In the genomic region with DNA sequence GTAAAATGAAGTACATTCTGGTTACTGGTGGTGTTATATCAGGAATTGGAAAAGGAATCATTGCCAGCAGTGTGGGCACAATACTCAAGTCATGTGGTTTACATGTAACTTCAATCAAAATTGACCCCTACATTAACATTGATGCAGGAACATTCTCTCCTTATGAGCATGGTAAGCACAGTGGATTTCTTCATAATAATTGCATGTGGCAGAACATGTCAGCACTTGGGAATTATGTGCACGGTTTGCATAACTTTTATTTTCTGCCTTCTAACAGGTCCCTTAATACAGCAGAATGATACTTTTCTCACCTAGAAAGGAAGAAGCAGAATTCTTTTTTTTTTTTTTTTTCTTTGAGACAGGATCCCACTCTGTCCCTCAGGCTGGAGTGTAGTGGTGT, we compare ENCODE assay signal across 14 cellular contexts. TPM values are rescaled to one million over a fixed set of nuclear protein-coding genes. Genes with fewer than 3 reads are reported as not detected.
A peak's percentile ranks its signal among the peaks of the same experiment; 100 is the strongest.
DNase-seq lines count a peak whose midpoint lies in the region; ATAC-seq, FAIRE-seq and TF ChIP-seq lines count a peak whose summit lies in the region.
"Had no signal": no experiment of that assay in that cellular context is flagged by ENCODE, and none has a peak within 500 bp of the region (broad histone marks: within the 10 kb centered on the region; RNA-seq: fewer than 3 reads in every experiment).

No MANE protein-coding gene starts in this region.

- H3K9ac ChIP-seq in keratinocyte (ENCODE audit: control insufficient read depth, extremely low read depth, insufficient read depth, low read length) (no peak overlapping the region), Karpas-422 (ENCODE audit: low read length) (no peak overlapping the region)

- H3K27me3 ChIP-seq in keratinocyte (ENCODE audit: control insufficient read depth, extremely low read depth, insufficient read depth, low read length) (no peaks in the 10 kb centered on the region), uterus (no peaks in the 10 kb centered on the region), Karpas-422 (ENCODE audit: low read length) (no peaks in the 10 kb centered on the region)

- peak overlapping the region; percentile 7 for H3K27ac Mint-ChIP-seq in activated T-cell treated with anti-CD3 and anti-CD28 coated beads, Interleukin-2, amount 50 U/mL, for 72 hours
- peak overlapping the region; percentile 89 for H3K27ac Mint-ChIP-seq in activated T-helper 17 cell treated with anti-CD3 and anti-CD28 coated beads, Interleukin-2, amount 50 U/mL, for 72 hours
- H3K27ac Mint-ChIP-seq: nephron progenitor cell had no signal

- intact Hi-C loops in uterus (cut with DNase I; ENCODE audit: low total_unique reads) = no loop called here
- intact Hi-C loops in sciatic nerve (cut with DNase I) = no loop called here

- H3K36me3 ChIP-seq in keratinocyte (ENCODE audit: control insufficient read depth in 2 of 2, extremely low read depth in 1 of 2, insufficient read depth in 2 of 2, low read length in 2 of 2) = peaks cover 28 to 57% of the 10 kb centered on the region in 2 experiments
- H3K36me3 ChIP-seq in uterus = no peaks in the 10 kb centered on the region
- peaks cover 65% of the 10 kb centered on the region for H3K36me3 ChIP-seq in Karpas-422 (ENCODE audit: insufficient read depth, low read length)

- no peaks in the 10 kb centered on the region for H3K9me1 ChIP-seq in keratinocyte (ENCODE audit: control insufficient read depth, extremely low read depth, insufficient read depth, low read length)

- H3K9me2 ChIP-seq in Karpas-422 (replicated peaks; ENCODE audit: insufficient read depth, low read length) = no peaks in the 10 kb centered on the region

- H3K9me3 Mint-ChIP-seq in activated T-cell treated with anti-CD3 and anti-CD28 coated beads, Interleukin-2, amount 50 U/mL, for 72 hours = no peaks in the 10 kb centered on the region
- H3K9me3 Mint-ChIP-seq in activated T-helper 17 cell treated with anti-CD3 and anti-CD28 coated beads, Interleukin-2, amount 50 U/mL, for 72 hours = no peaks in the 10 kb centered on the region
- H3K9me3 Mint-ChIP-seq: nephron progenitor cell had no signal

- H3K4me3 ChIP-seq in keratinocyte (ENCODE audit: control insufficient read depth in 2 of 3, extremely low read depth in 1 of 3, insufficient read depth in 2 of 3, low read depth in 1 of 3, low read length in 3 of 3) (no peak overlapping the region), uterus (no peak overlapping the region), Karpas-422 (ENCODE audit: low read length) (no peak overlapping the region)

- H2AFZ ChIP-seq in keratinocyte (ENCODE audit: control insufficient read depth, low read length) (no peak overlapping the region), Karpas-422 (ENCODE audit: low read length) (no peak overlapping the region)

- no peaks in the 10 kb centered on the region for H3K27me3 Mint-ChIP-seq in activated T-cell treated with anti-CD3 and anti-CD28 coated beads, Interleukin-2, amount 50 U/mL, for 72 hours (ENCODE audit: low read depth)
- no peaks in the 10 kb centered on the region for H3K27me3 Mint-ChIP-seq in activated T-helper 17 cell treated with anti-CD3 and anti-CD28 coated beads, Interleukin-2, amount 50 U/mL, for 72 hours

- H3K9me3 ChIP-seq in keratinocyte (ENCODE audit: control insufficient read depth, low read depth, low read length) (no peaks in the 10 kb centered on the region), uterus (no peaks in the 10 kb centered on the region), Karpas-422 (ENCODE audit: low read length) (no peaks in the 10 kb centered on the region)

- TF ChIP-seq POLR2A in uterus (IDR thresholded peaks at IDR 0.05) = no peak

- TF ChIP-seq CTCF in keratinocyte (optimal IDR thresholded peaks at IDR 0.05 in 1 of 3, IDR thresholded peaks at IDR 0.05 in 1 of 3, conservative IDR thresholded peaks at IDR 0.05 in 1 of 3; ENCODE audit: extremely low read depth in 1 of 3, insufficient read depth in 2 of 3, low read length in 3 of 3) = no peak
- no peak for TF ChIP-seq CTCF in uterus (IDR thresholded peaks at IDR 0.05)

- no peak for ATAC-seq in activated T-cell treated with anti-CD3 and anti-CD28 coated beads, Interleukin-2, amount 50 U/mL, for 72 hours (replicated peaks in 1 of 2)
- no peak for ATAC-seq in activated T-helper 17 cell treated with anti-CD3 and anti-CD28 coated beads, Interleukin-2, amount 50 U/mL, for 72 hours (replicated peaks)
- no peak for ATAC-seq in sciatic nerve

- DNase-seq in activated T-cell treated with anti-CD3 and anti-CD28 coated beads, Interleukin-2, amount 50 U/mL, for 72 hours = no peak
- DNase-seq in activated T-cell treated with anti-CD3 and anti-CD28 coated beads for 4 hours = no peak
- no peak for DNase-seq in keratinocyte (ENCODE audit: low read depth, low spot score)
- no peak for DNase-seq in uterus
- DNase-seq in epidermal melanocyte (ENCODE audit: insufficient read length, low spot score) = no peak
- DNase-seq in sciatic nerve (ENCODE audit: low spot score) = no peak
- DNase-seq in Karpas-422 = no peak
- DNase-seq: COR-L47, NCI-H187 treated with DMSO at 0.1 percent for 48 hours, nephron progenitor cell had no signal

- no peak for FAIRE-seq in keratinocyte (lab: Jason Lieb, UNC)
- FAIRE-seq: GM12892, H54 had no signal

- peaks cover 67% of the 10 kb centered on the region for H3K4me1 Mint-ChIP-seq in activated T-cell treated with anti-CD3 and anti-CD28 coated beads, Interleukin-2, amount 50 U/mL, for 72 hours (ENCODE audit: low read depth)
- H3K4me1 Mint-ChIP-seq in activated T-helper 17 cell treated with anti-CD3 and anti-CD28 coated beads, Interleukin-2, amount 50 U/mL, for 72 hours = peaks cover 33% of the 10 kb centered on the region

- H3K4me2 ChIP-seq in keratinocyte (ENCODE audit: control insufficient read depth, extremely low read depth, insufficient read depth, low read depth, low read length) = peak overlapping the region; percentile 23
- no peak overlapping the region for H3K4me2 ChIP-seq in Karpas-422 (ENCODE audit: low read depth, low read length, poor library complexity, severe bottlenecking)

- peaks cover 19 to 39% of the 10 kb centered on the region in 2 donors for H3K36me3 Mint-ChIP-seq in activated T-cell treated with anti-CD3 and anti-CD28 coated beads, Interleukin-2, amount 50 U/mL, for 72 hours (ENCODE audit: insufficient read depth in 2 of 2)
- H3K36me3 Mint-ChIP-seq in activated T-helper 17 cell treated with anti-CD3 and anti-CD28 coated beads, Interleukin-2, amount 50 U/mL, for 72 hours (ENCODE audit: low read depth) = peaks cover 80% of the 10 kb centered on the region

- peaks cover 78% of the 10 kb centered on the region for H3K79me2 ChIP-seq in keratinocyte (ENCODE audit: control insufficient read depth, insufficient read depth, low read length)
- H3K79me2 ChIP-seq in Karpas-422 (ENCODE audit: low read length) = peaks cover 78% of the 10 kb centered on the region

- dilution Hi-C loops in keratinocyte (cut with MboI; ENCODE audit: extremely low pct_ligation_motif_present, low sequenced_read_pairs) = no loop called here

- peak overlapping the region; percentile 25 to 62 for H3K4me3 Mint-ChIP-seq in activated T-cell treated with anti-CD3 and anti-CD28 coated beads, Interleukin-2, amount 50 U/mL, for 72 hours
- peak overlapping the region; percentile 84 for H3K4me3 Mint-ChIP-seq in activated T-helper 17 cell treated with anti-CD3 and anti-CD28 coated beads, Interleukin-2, amount 50 U/mL, for 72 hours
- H3K4me3 Mint-ChIP-seq: nephron progenitor cell had no signal

- no peak overlapping the region for H3K27ac ChIP-seq in keratinocyte (ENCODE audit: control insufficient read depth, insufficient read depth, low read length)
- H3K27ac ChIP-seq in uterus = peak overlapping the region; percentile 97 to 98
- no peak overlapping the region for H3K27ac ChIP-seq in Karpas-422 (ENCODE audit: low read length)

- H4K20me1 ChIP-seq in keratinocyte (ENCODE audit: control insufficient read depth, extremely low read depth, insufficient read depth, low read length) (peaks cover 16% of the 10 kb centered on the region), Karpas-422 (ENCODE audit: insufficient read depth, low read depth, low read length) (peaks cover 19% of the 10 kb centered on the region)

- H3K4me1 ChIP-seq in keratinocyte (ENCODE audit: control insufficient read depth, extremely low read depth, insufficient read depth, low read length) = peaks cover 38% of the 10 kb centered on the region
- peaks cover 5 to 13% of the 10 kb centered on the region in 2 donors for H3K4me1 ChIP-seq in uterus
- peaks cover 28% of the 10 kb centered on the region for H3K4me1 ChIP-seq in Karpas-422 (ENCODE audit: low read length)

RNA-seq across cellular contexts. Expression of a gene that starts 3.8 kb away (rescaled TPM):
- total RNA-seq in activated T-cell treated with anti-CD3 and anti-CD28 coated beads, Interleukin-2, amount 50 U/mL, for 72 hours = 10 to 100 TPM; 47.9 to 49.6 TPM
- total RNA-seq in activated T-helper 17 cell treated with anti-CD3 and anti-CD28 coated beads, Interleukin-2, amount 50 U/mL, for 72 hours = 100 to 1,000 TPM in 1 of 2 donors, 10 to 100 TPM in 1; 46.3 to 102 TPM
- 21.3 to 81.1 TPM (median 43.3 TPM) in 3 replicates for polyA plus RNA-seq in keratinocyte
- 29.9 TPM for polyA plus RNA-seq in keratinocyte (2011; ENCODE audit: low read depth)
- 37.8 and 40.3 TPM in 2 replicates for polyA plus RNA-seq in keratinocyte (2011; cell fraction: cytosol; rRNA removed)
- 92.6 and 107 TPM in 2 replicates for polyA plus RNA-seq in keratinocyte (2011; cell fraction: nucleus; rRNA removed)
- 26.6 and 60.1 TPM in 2 replicates for polyA plus RNA-seq in keratinocyte (2012; ENCODE audit: low replicate concordance)
- polyA minus RNA-seq in keratinocyte = 25.6 to 75.7 TPM (median 39.7 TPM) in 3 replicates
- polyA minus RNA-seq in keratinocyte (2011; cell fraction: cytosol; rRNA and poly(A)+ RNA removed) = 19.2 TPM
- polyA minus RNA-seq in keratinocyte (2011; cell fraction: nucleus; rRNA and poly(A)+ RNA removed) = 42.5 and 79.0 TPM in 2 replicates
- total RNA-seq in uterus = 10 to 100 TPM; 30.9 to 70.1 (median 51.3) TPM
- total RNA-seq in sciatic nerve = 23.5 TPM
- total RNA-seq in Karpas-422 (2014; rRNA removed; shearing (Covaris generic); ENCODE audit: low replicate concordance) = 34.4 and 61.3 TPM in 2 replicates

RNA-seq across cellular contexts. Expression of a gene that starts 38.2 kb away (rescaled TPM):
- under 1 TPM; 0.35 to 0.53 TPM for total RNA-seq in activated T-cell treated with anti-CD3 and anti-CD28 coated beads, Interleukin-2, amount 50 U/mL, for 72 hours
- under 1 TPM; 0.13 to 0.32 TPM for total RNA-seq in activated T-helper 17 cell treated with anti-CD3 and anti-CD28 coated beads, Interleukin-2, amount 50 U/mL, for 72 hours
- polyA plus RNA-seq in keratinocyte = 0.04 TPM in 1 of 3 replicates, not detected in the others
- polyA plus RNA-seq in keratinocyte (2011; ENCODE audit: low read depth) = not detected
- not detected in 2 replicates for polyA plus RNA-seq in keratinocyte (2011; cell fraction: cytosol; rRNA removed)
- 0.04 and 0.12 TPM in 2 replicates for polyA plus RNA-seq in keratinocyte (2011; cell fraction: nucleus; rRNA removed)
- 0.40 and 0.54 TPM in 2 replicates for polyA plus RNA-seq in keratinocyte (2012; ENCODE audit: low replicate concordance)
- polyA minus RNA-seq in keratinocyte = 0.07 to 0.16 TPM in 2 of 3 replicates, not detected in the other
- not detected for polyA minus RNA-seq in keratinocyte (2011; cell fraction: cytosol; rRNA and poly(A)+ RNA removed)
- 0.31 and 0.32 TPM in 2 replicates for polyA minus RNA-seq in keratinocyte (2011; cell fraction: nucleus; rRNA and poly(A)+ RNA removed)
- total RNA-seq in uterus = 10 to 100 TPM in 1 of 4 donors, 1 to 10 TPM in 1, under 1 TPM in 1, not detected in 1; 0.83 to 31.3 (median 1.6) TPM
- 0.62 TPM for total RNA-seq in sciatic nerve
- 0.89 and 1.5 TPM in 2 replicates for total RNA-seq in Karpas-422 (2014; rRNA removed; shearing (Covaris generic); ENCODE audit: low replicate concordance)
- total RNA-seq: HT1080 had no signal

Comparison
In these comparisons a context has a peak if more than half of its experiments do, and no peak if none do; other contexts are left out.
1. H3K27ac ChIP-seq: peak in uterus (2 of 2); none in keratinocyte (single experiment) and Karpas-422 (single experiment).